In genomic region chr18:75545189-75545588, GRCh38 we compare ENCODE assay signal across 1 cellular context.
TF ChIP-seq lines count a peak whose summit lies in the region.

No MANE protein-coding gene starts in this region.

TF ChIP-seq in HCT116, 20 proteins besides CTCF, POLR2A, EP300 and RAD21 (continued from another document):
- TF ChIP-seq ATF3 (IDR thresholded peaks at IDR 0.05): no peak
- no peak for TF ChIP-seq EGR1 (IDR thresholded peaks at IDR 0.05; ENCODE audit: low read depth)
- no peak for TF ChIP-seq ELF1 (IDR thresholded peaks at IDR 0.05; ENCODE audit: borderline replicate concordance, low read depth)
- no peak for TF ChIP-seq CBX3 (IDR thresholded peaks at IDR 0.05; ENCODE audit: low read depth)
- TF ChIP-seq REST (IDR thresholded peaks at IDR 0.05; ENCODE audit: low read depth): no peak
- no peak for TF ChIP-seq SIN3A (IDR thresholded peaks at IDR 0.05; ENCODE audit: low read depth)
- TF ChIP-seq ZFX (IDR thresholded peaks at IDR 0.05): no peak
- TF ChIP-seq CEBPB (IDR thresholded peaks at IDR 0.05; ENCODE audit: low read depth): no peak
- no peak for TF ChIP-seq POLR2AphosphoS5 (IDR thresholded peaks at IDR 0.05; ENCODE audit: low read depth, low read length)
- TF ChIP-seq JUND (IDR thresholded peaks at IDR 0.05): no peak
